In genomic region chr9:136546697-136547481, GRCh38 we compare ENCODE assay signal across 9 cellular contexts. TPM values are rescaled to one million over a fixed set of nuclear protein-coding genes. Genes with fewer than 3 reads are reported as not detected.
DNase-seq lines count a peak whose midpoint lies in the region; ATAC-seq, FAIRE-seq and TF ChIP-seq lines count a peak whose summit lies in the region.
"Had no signal": no experiment of that assay in that cellular context is flagged by ENCODE, and none has a peak within 500 bp of the region (broad histone marks: within the 10 kb centered on the region; RNA-seq: fewer than 3 reads in every experiment).

No MANE protein-coding gene starts in this region.

- 4% methylated on average over 43 of the region's 43 CpGs for WGBS in right cardiac atrium

- peak; percentile 69 for DNase-seq in ELF-1 (ENCODE audit: low read depth, low spot score)
- peak; percentile 75 for DNase-seq in SW480 (ENCODE audit: low spot score)
- no peak for DNase-seq in astrocyte (ENCODE audit: low read depth)
- DNase-seq in right cardiac atrium = peak; percentile 72 to 92 (median 91)
- DNase-seq in HuH-7.5 (ENCODE audit: low spot score) = no peak
- no peak for DNase-seq in D721Med (ENCODE audit: insufficient read length, low spot score)

- peaks cover 28% of the 10 kb centered on the region for H4K20me1 ChIP-seq in astrocyte (ENCODE audit: insufficient read depth, low read length)

- H3K27ac ChIP-seq in astrocyte (ENCODE audit: low read depth, low read length) (no peak overlapping the region), right cardiac atrium (ENCODE audit: low read length) (peak overlapping the region; percentile 74), rectal smooth muscle tissue (ENCODE audit: low read depth, low read length) (peak overlapping the region; percentile 99)

- H3K79me2 ChIP-seq in astrocyte (ENCODE audit: insufficient read depth, low read length) = peaks cover 29% of the 10 kb centered on the region

- H3K4me3 ChIP-seq in astrocyte (ENCODE audit: insufficient read depth, low read depth, low read length) (peak overlapping the region; percentile 54), right cardiac atrium (ENCODE audit: low read length) (peak overlapping the region; percentile 89), rectal smooth muscle tissue (ENCODE audit: low read length) (peak overlapping the region; percentile 76)

- H3K9ac ChIP-seq in astrocyte (ENCODE audit: low read length) (peak overlapping the region; percentile 74), rectal smooth muscle tissue (ENCODE audit: low read length) (peak overlapping the region; percentile 56)

- H3K27ac Mint-ChIP-seq in astrocyte (ENCODE audit: unreplicated experiment) = no peak overlapping the region

- H3K36me3 ChIP-seq in astrocyte (ENCODE audit: insufficient read depth, low read length) (no peaks in the 10 kb centered on the region), rectal smooth muscle tissue (ENCODE audit: control insufficient read depth, insufficient read depth, low read length) (no peaks in the 10 kb centered on the region)

- H3K27me3 Mint-ChIP-seq in astrocyte (ENCODE audit: low read depth, unreplicated experiment) = no peaks in the 10 kb centered on the region

- peak; percentile 6 for ATAC-seq in HG03196 (IDR thresholded peaks at IDR 0.05; ENCODE audit: unreplicated experiment)
- ATAC-seq in right cardiac atrium = peak; percentile 43 to 49

- TF ChIP-seq CTCF in astrocyte (IDR thresholded peaks at IDR 0.05; ENCODE audit: insufficient read depth, low read depth, low read length) = no peak
- no peak for TF ChIP-seq CTCF in D721Med (IDR thresholded peaks at IDR 0.05; ENCODE audit: insufficient read depth, missing control alignments)

- no peaks in the 10 kb centered on the region for H3K9me3 ChIP-seq in astrocyte (ENCODE audit: insufficient read depth, low read depth, low read length)
- no peaks in the 10 kb centered on the region for H3K9me3 ChIP-seq in right cardiac atrium (ENCODE audit: control insufficient read depth, low read length)

- H3K27me3 ChIP-seq in astrocyte (ENCODE audit: insufficient read depth, low read length) = no peaks in the 10 kb centered on the region
- no peaks in the 10 kb centered on the region for H3K27me3 ChIP-seq in right cardiac atrium (ENCODE audit: control insufficient read depth, insufficient read depth)
- H3K27me3 ChIP-seq in rectal smooth muscle tissue (ENCODE audit: control insufficient read depth, insufficient read depth, low read length) = no peaks in the 10 kb centered on the region

- peak overlapping the region; percentile 93 for H3K4me2 ChIP-seq in astrocyte (ENCODE audit: low read length)

- H3K9me3 Mint-ChIP-seq in astrocyte (ENCODE audit: unreplicated experiment) = no peaks in the 10 kb centered on the region

- peak overlapping the region; percentile 81 for H3K4me3 Mint-ChIP-seq in astrocyte (ENCODE audit: unreplicated experiment)

- peak overlapping the region; percentile 75 for H2AFZ ChIP-seq in astrocyte (ENCODE audit: low read depth, low read length)

- H3K4me1 Mint-ChIP-seq in astrocyte (ENCODE audit: low read depth, unreplicated experiment) = peaks cover 3% of the 10 kb centered on the region

- no peak for FAIRE-seq in astrocyte (lab: Jason Lieb, UNC)
- FAIRE-seq in D721Med (lab: Jason Lieb, UNC) = no peak
- FAIRE-seq: TTC549 had no signal

- peaks cover 5% of the 10 kb centered on the region for H3K36me3 Mint-ChIP-seq in astrocyte (ENCODE audit: low read depth, unreplicated experiment)

- H3K4me1 ChIP-seq in astrocyte (ENCODE audit: insufficient read depth, low read length) = peaks cover 28% of the 10 kb centered on the region
- H3K4me1 ChIP-seq in right cardiac atrium (ENCODE audit: control insufficient read depth, insufficient read depth, low read length) = peaks cover 4% of the 10 kb centered on the region
- peaks cover 49% of the 10 kb centered on the region for H3K4me1 ChIP-seq in rectal smooth muscle tissue (ENCODE audit: control insufficient read depth, insufficient read depth, low read length)

- intact Hi-C loops in right cardiac atrium (cut with DNase I) = no loop called here

RNA-seq across cellular contexts. Expression of gene NOTCH1, which starts 1.0 kb away (rescaled TPM):
- total RNA-seq in astrocyte (34.1 and 35.5 TPM in 2 replicates), right cardiac atrium (10 to 100 TPM; 20.4 to 31.9 (median 29.4) TPM)
- polyA plus RNA-seq in right cardiac atrium = 10.8 TPM

Comparison
In these comparisons a context has a peak if more than half of its experiments do, and no peak if none do; other contexts are left out.
1. DNase-seq: peak in ELF-1 (single experiment), SW480 (single experiment) and right cardiac atrium (3 of 3); none in astrocyte (single experiment), HuH-7.5 (single experiment) and D721Med (single experiment).
2. Peak in every context shown above with its lines, with median percentiles within 50 percentile points of each other: H3K4me3 ChIP-seq.